18 cellular contexts compared by ENCODE assay signal in genomic region chr4:143344011-143344410, GRCh38. TPM values are rescaled to one million over a fixed set of nuclear protein-coding genes. Genes with fewer than 3 reads are reported as not detected.
DNase-seq lines count a peak whose midpoint lies in the region; TF ChIP-seq lines count a peak whose summit lies in the region.
"Had no signal": no experiment of that assay in that cellular context is flagged by ENCODE, and none has a peak within 500 bp of the region (broad histone marks: within the 10 kb centered on the region; RNA-seq: fewer than 3 reads in every experiment).

No MANE protein-coding gene starts in this region.

- no peaks in the 10 kb centered on the region for H4K20me1 ChIP-seq in fibroblast of lung (ENCODE audit: control insufficient read depth, extremely low read depth, insufficient read depth, low read length)

- no peak overlapping the region for H2AFZ ChIP-seq in fibroblast of lung (ENCODE audit: low read length)

- peak overlapping the region; percentile 70 to 89 (median 84) for H3K27ac Mint-ChIP-seq in nephron
- H3K27ac Mint-ChIP-seq: T-helper 17 cell had no signal

- H3K27me3 ChIP-seq in fibroblast of lung (ENCODE audit: control insufficient read depth, insufficient read depth, low read length) = no peaks in the 10 kb centered on the region
- H3K27me3 ChIP-seq: BLaER1 had no signal

- no peaks in the 10 kb centered on the region for H3K4me1 ChIP-seq in fibroblast of lung (ENCODE audit: control insufficient read depth, extremely low read depth, insufficient read depth, low read length)

- no peaks in the 10 kb centered on the region for H3K36me3 Mint-ChIP-seq in nephron (ENCODE audit: low read depth)

- H3K36me3 ChIP-seq in fibroblast of lung (ENCODE audit: control insufficient read depth, insufficient read depth, low read length) = no peaks in the 10 kb centered on the region

- peaks cover 36% of the 10 kb centered on the region for H3K79me2 ChIP-seq in fibroblast of lung (ENCODE audit: control insufficient read depth, insufficient read depth, low read length)

- H3K4me1 Mint-ChIP-seq in nephron = peaks cover 59% of the 10 kb centered on the region
- H3K4me1 Mint-ChIP-seq: T-helper 17 cell had no signal

- H3K27ac ChIP-seq in angular gyrus (ENCODE audit: low read depth, low read length) (peak overlapping the region; percentile 72), fibroblast of lung (ENCODE audit: insufficient read depth, low read length) (no peak overlapping the region), temporal lobe (ENCODE audit: low read depth, low read length) (peak overlapping the region; percentile 80)
- H3K27ac ChIP-seq: BLaER1, epithelial cell of prostate, HL-60 had no signal

- no peak overlapping the region for H3K9ac ChIP-seq in fibroblast of lung (ENCODE audit: insufficient read depth, low read length)
- H3K9ac ChIP-seq: BLaER1 had no signal

- no peaks in the 10 kb centered on the region for H3K27me3 Mint-ChIP-seq in nephron (ENCODE audit: low read depth)

- no peaks in the 10 kb centered on the region for H3K9me3 Mint-ChIP-seq in nephron

- H3K9me3 ChIP-seq in fibroblast of lung (ENCODE audit: control insufficient read depth, insufficient read depth, low read depth, low read length) = no peaks in the 10 kb centered on the region

- TF ChIP-seq CTCF in fibroblast of lung (conservative IDR thresholded peaks at IDR 0.05 in 1 of 2, IDR thresholded peaks at IDR 0.05 in 1 of 2; ENCODE audit: low read depth in 1 of 2, low read length in 2 of 2) (no peak), nephron (IDR thresholded peaks at IDR 0.05; ENCODE audit: unreplicated experiment in 3 of 3) (no peak)

- H3K4me3 ChIP-seq in fibroblast of lung (replicated peaks in 1 of 4; ENCODE audit: control extremely low read depth in 1 of 4, insufficient read depth in 1 of 4, low read depth in 3 of 4, low read length in 4 of 4) = peak overlapping the region in 1 of 4 experiments; percentile 13
- H3K4me3 ChIP-seq: BLaER1 had no signal

- peak overlapping the region; percentile 26 for H3K4me2 ChIP-seq in fibroblast of lung (ENCODE audit: extremely low read depth, insufficient read depth, low read length)
- H3K4me2 ChIP-seq: BLaER1 had no signal

- H3K4me3 Mint-ChIP-seq in nephron = no peak overlapping the region
- H3K4me3 Mint-ChIP-seq: T-helper 17 cell had no signal

- DNase-seq in fibroblast of lung (ENCODE audit: low read depth in 2 of 2) (peak in 1 of 2 donors; percentile 23), NCI-H1694 treated with DMSO at 0.1 percent for 48 hours (lab: John Stamatoyannopoulos, UW) (no peak), amniotic stem cell (lab: John Stamatoyannopoulos, UW) (no peak), OCI-M2 (lab: John Stamatoyannopoulos, UW; ENCODE audit: unreplicated experiment) (no peak), NCI-H1092 treated with DMSO at 0.1 percent for 48 hours (lab: John Stamatoyannopoulos, UW) (no peak)
- DNase-seq: activated CD8-positive, alpha-beta memory T cell treated with anti-CD3 and anti-CD28 coated beads, Interleukin-2, amount 50 U/mL, for 4 hours; activated naive CD4-positive, alpha-beta T cell treated with anti-CD3 and anti-CD28 coated beads, Interleukin-2, amount 50 U/mL, for 16 hours; DMS79; NCI-H187 treated with DMSO at 0.1 percent for 48 hours; NCI-H526 treated with DMSO at 0.1 percent for 48 hours; stimulated activated CD4-positive, alpha-beta T cell treated with anti-CD3 and anti-CD28 coated beads, Interleukin-12 subunit alpha, Interleukin-12 subunit beta, amount 100 ng/mL, for 4 hours; T-helper 17 cell had no signal

RNA-seq across cellular contexts. Expression of gene GAB1, which starts 7.3 kb away (rescaled TPM):
- total RNA-seq in fibroblast of lung (8.5 and 10.6 TPM in 2 replicates), temporal lobe (20.2 TPM)
- polyA plus RNA-seq in fibroblast of lung = 13.7 and 18.0 TPM in 2 replicates
- polyA plus RNA-seq in fibroblast of lung (2012) = 8.5 and 13.5 TPM in 2 replicates
- polyA minus RNA-seq in fibroblast of lung (ENCODE audit: low replicate concordance) = 4.3 and 10.0 TPM in 2 replicates
